20 cellular contexts compared by ENCODE assay signal in the genomic region with DNA sequence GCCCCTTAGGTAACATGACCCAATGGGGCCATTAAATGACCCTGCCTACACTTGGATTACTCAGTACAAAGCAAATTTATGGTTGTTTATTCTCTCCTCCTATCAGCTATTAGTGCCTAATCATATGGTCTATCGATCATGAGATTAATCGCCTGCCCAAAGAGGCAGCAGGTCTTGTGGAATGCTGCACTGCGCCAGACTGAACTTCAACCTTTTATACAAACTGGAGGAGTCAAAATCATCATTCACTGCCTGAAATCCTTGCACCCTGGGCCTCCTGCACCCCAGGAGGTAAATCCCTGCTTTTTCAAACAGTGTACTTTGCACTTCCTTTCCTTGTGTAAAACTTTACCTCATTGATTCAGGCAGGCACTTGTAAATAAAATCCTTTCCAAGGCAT.
DNase-seq lines count a peak whose midpoint lies in the region; ATAC-seq, FAIRE-seq and TF ChIP-seq lines count a peak whose summit lies in the region.
"Had no signal": no experiment of that assay in that cellular context is flagged by ENCODE, and none has a peak within 500 bp of the region (broad histone marks: within the 10 kb centered on the region; RNA-seq: fewer than 3 reads in every experiment).

No MANE protein-coding gene starts in this region.

- H3K4me3 ChIP-seq in body of pancreas (no peak overlapping the region), mesenchymal stem cell (ENCODE audit: insufficient read depth in 1 of 2, low read depth in 1 of 2, low read length in 2 of 2) (no peak overlapping the region), small intestine (ENCODE audit: low read depth in 1 of 2, low read length in 2 of 2) (no peak overlapping the region)
- H3K4me3 ChIP-seq: colonic mucosa had no signal

- no peaks in the 10 kb centered on the region for H3K9me3 ChIP-seq in body of pancreas
- no peaks in the 10 kb centered on the region for H3K9me3 ChIP-seq in mesenchymal stem cell (ENCODE audit: control insufficient read depth, low read length)
- H3K9me3 ChIP-seq in small intestine (ENCODE audit: control insufficient read depth, low read depth): no peaks in the 10 kb centered on the region
- H3K9me3 ChIP-seq: colonic mucosa had no signal

- H3K27me3 ChIP-seq in body of pancreas (no peaks in the 10 kb centered on the region), mesenchymal stem cell (ENCODE audit: control insufficient read depth in 1 of 2, insufficient read depth in 1 of 2, low read length in 2 of 2) (no peaks in the 10 kb centered on the region), small intestine (ENCODE audit: control insufficient read depth in 2 of 2, insufficient read depth in 2 of 2, low read length in 2 of 2) (no peaks in the 10 kb centered on the region)
- H3K27me3 ChIP-seq: colonic mucosa had no signal

- H3K14ac ChIP-seq in mesenchymal stem cell (ENCODE audit: low read length in 2 of 2): no peak overlapping the region

- H2BK15ac ChIP-seq in mesenchymal stem cell (ENCODE audit: low read depth, poor library complexity, severe bottlenecking): no peak overlapping the region

- no peak for TF ChIP-seq POLR2A in body of pancreas (IDR thresholded peaks at IDR 0.05)

- H3K9me3 Mint-ChIP-seq in stimulated activated memory B cell treated with anti-CD40 and anti-IgM and Interleukin-4, amounts not matched to agents 10 μg/mL and 1 μg/mL and 100 μg/mL, for 72 hours: no peaks in the 10 kb centered on the region
- H3K9me3 Mint-ChIP-seq: activated naive CD4-positive, alpha-beta T cell treated with anti-CD3 and anti-CD28 coated beads, Interleukin-2, amount 50 U/mL, for 72 hours; activated T-helper 1 cell treated with anti-CD3 and anti-CD28 coated beads, Interleukin-12 subunit alpha, Interleukin-12 subunit beta, Interleukin-2, Interleukin-4 antibody, amounts not matched to agents 30 ng/mL and 10 ng/mL and 1 ng/mL, durations not matched to agents 14 hours and 24 hours and 36 hours; stimulated activated naive CD8-positive, alpha-beta T cell treated with anti-CD3 and anti-CD28 coated beads, Interleukin-15, Interleukin-2, amounts not matched to agents 100 ng/mL and 50 ng/mL, for 24 hours had no signal

- ATAC-seq in body of pancreas (peak; percentile 68), GM19023 (IDR thresholded peaks at IDR 0.05; ENCODE audit: unreplicated experiment) (no peak)
- no peak for ATAC-seq in activated CD4-positive, CD25-positive, alpha-beta regulatory T cell treated with anti-CD3 and anti-CD28 coated beads, Interleukin-2, amount 50 U/mL, for 24 hours
- no peak for ATAC-seq in stimulated activated memory B cell treated with anti-CD40 and anti-IgM and Interleukin-4, amounts not matched to agents 10 μg/mL and 1 μg/mL and 100 μg/mL, for 72 hours
- ATAC-seq: activated naive CD4-positive, alpha-beta T cell treated with anti-CD3 and anti-CD28 coated beads, Interleukin-2, amount 50 U/mL, for 72 hours had no signal

- H2AK5ac ChIP-seq in mesenchymal stem cell (ENCODE audit: low read length, severe bottlenecking): no peak overlapping the region

- no peak overlapping the region for H3K4me3 Mint-ChIP-seq in stimulated activated memory B cell treated with anti-CD40 and anti-IgM and Interleukin-4, amounts not matched to agents 10 μg/mL and 1 μg/mL and 100 μg/mL, for 72 hours
- H3K4me3 Mint-ChIP-seq: activated T-helper 1 cell treated with anti-CD3 and anti-CD28 coated beads, Interleukin-12 subunit alpha, Interleukin-12 subunit beta, Interleukin-2, Interleukin-4 antibody, amounts not matched to agents 30 ng/mL and 10 ng/mL and 1 ng/mL, durations not matched to agents 14 hours and 24 hours and 36 hours; stimulated activated naive CD8-positive, alpha-beta T cell treated with anti-CD3 and anti-CD28 coated beads, Interleukin-15, Interleukin-2, amounts not matched to agents 100 ng/mL and 50 ng/mL, for 24 hours had no signal

- H4K8ac ChIP-seq in mesenchymal stem cell (ENCODE audit: low read length): no peak overlapping the region

- H3K4me1 Mint-ChIP-seq in stimulated activated memory B cell treated with anti-CD40 and anti-IgM and Interleukin-4, amounts not matched to agents 10 μg/mL and 1 μg/mL and 100 μg/mL, for 72 hours: no peaks in the 10 kb centered on the region

- intact Hi-C loops in body of pancreas (cut with DNase I): no loop called here

- H3K36me3 Mint-ChIP-seq in stimulated activated memory B cell treated with anti-CD40 and anti-IgM and Interleukin-4, amounts not matched to agents 10 μg/mL and 1 μg/mL and 100 μg/mL, for 72 hours: no peaks in the 10 kb centered on the region
- H3K36me3 Mint-ChIP-seq: activated naive CD4-positive, alpha-beta T cell treated with anti-CD3 and anti-CD28 coated beads, Interleukin-2, amount 50 U/mL, for 72 hours had no signal

- TF ChIP-seq CTCF in body of pancreas (IDR thresholded peaks at IDR 0.05): no peak

- no peak overlapping the region for H2BK12ac ChIP-seq in mesenchymal stem cell (ENCODE audit: low read length in 2 of 2)

- DNase-seq in Caki2 (ENCODE audit: low read depth) (peak; percentile 49), body of pancreas (peak in 1 of 4 donors; percentile 22), mesenchymal stem cell (no peak), small intestine (peak; percentile 68), globus pallidus (ENCODE audit: low spot score) (no peak)
- DNase-seq: ACHN; activated CD4-positive, alpha-beta T cell treated with anti-CD3 and anti-CD28 coated beads for 1 hour; C1 segment of cervical spinal cord; colonic mucosa; left ventricle myocardium superior; NCI-H1436 treated with DMSO at 0.1 percent for 48 hours; Right ventricle myocardium superior had no signal

- no peak overlapping the region for H2AFZ ChIP-seq in mesenchymal stem cell (ENCODE audit: low read depth, low read length)

- no peaks in the 10 kb centered on the region for H3K79me1 ChIP-seq in mesenchymal stem cell (replicated peaks; ENCODE audit: low read length, poor library complexity, severe bottlenecking)

- H3K27me3 Mint-ChIP-seq in stimulated activated memory B cell treated with anti-CD40 and anti-IgM and Interleukin-4, amounts not matched to agents 10 μg/mL and 1 μg/mL and 100 μg/mL, for 72 hours: peaks cover 10% of the 10 kb centered on the region
- H3K27me3 Mint-ChIP-seq: stimulated activated naive CD8-positive, alpha-beta T cell treated with anti-CD3 and anti-CD28 coated beads, Interleukin-15, Interleukin-2, amounts not matched to agents 100 ng/mL and 50 ng/mL, for 24 hours had no signal

- no peak overlapping the region for H4K91ac ChIP-seq in mesenchymal stem cell (ENCODE audit: low read length)

- H2BK120ac ChIP-seq in mesenchymal stem cell (ENCODE audit: low read depth, low read length): no peak overlapping the region

- no peak overlapping the region for H3K23ac ChIP-seq in mesenchymal stem cell (ENCODE audit: low read length in 2 of 2)

- FAIRE-seq in small intestine (lab: Jason Lieb, UNC): no peak
- FAIRE-seq: G401.6 had no signal

- H3K4me2 ChIP-seq in mesenchymal stem cell (ENCODE audit: low read length, poor library complexity, severe bottlenecking): peak overlapping the region; percentile 21

- H3K18ac ChIP-seq in mesenchymal stem cell (ENCODE audit: low read depth in 1 of 2, low read length in 2 of 2): peak overlapping the region; percentile 14 to 48

- no peak overlapping the region for H3K4ac ChIP-seq in mesenchymal stem cell (ENCODE audit: low read depth in 1 of 2, low read length in 2 of 2)

- H3K27ac ChIP-seq in body of pancreas (peak overlapping the region in 3 of 4 donors; percentile 33 to 76 (median 64)), mesenchymal stem cell (ENCODE audit: low read length, poor library complexity, severe bottlenecking) (no peak overlapping the region), small intestine (ENCODE audit: low read depth in 1 of 2, low read length in 1 of 2) (no peak overlapping the region)
- H3K27ac ChIP-seq: HL-60 had no signal

- H2BK5ac ChIP-seq in mesenchymal stem cell (ENCODE audit: low read depth, low read length, poor library complexity, severe bottlenecking): no peak overlapping the region

- H3K36me3 ChIP-seq in body of pancreas (replicated peaks in 1 of 2; ENCODE audit: insufficient read depth in 1 of 2, low read depth in 2 of 2) (no peaks in the 10 kb centered on the region), mesenchymal stem cell (ENCODE audit: control insufficient read depth in 1 of 2, insufficient read depth in 2 of 2, low read depth in 1 of 2, low read length in 2 of 2) (no peaks in the 10 kb centered on the region), small intestine (ENCODE audit: control insufficient read depth in 2 of 2, insufficient read depth in 2 of 2, low read length in 2 of 2) (no peaks in the 10 kb centered on the region)
- H3K36me3 ChIP-seq: colonic mucosa had no signal

- H3K9ac ChIP-seq in mesenchymal stem cell (ENCODE audit: low read length): no peak overlapping the region

- in situ Hi-C loops in Caki2 (cut with HindIII; ENCODE audit: low pct_unique_long_range_greater_than_20kb, low sequenced_read_pairs): no loop called here

- 38 to 41% methylated on average over 3 of the region's 3 CpGs for WGBS in body of pancreas, 2 donors
- WGBS in mesenchymal stem cell: 78% methylated on average over 3 of the region's 3 CpGs
- 16 to 56% (median 55%) methylated on average over 3 of the region's 3 CpGs for WGBS in small intestine, 3 donors

- H3K4me1 ChIP-seq in body of pancreas (peaks cover 48% of the 10 kb centered on the region), mesenchymal stem cell (ENCODE audit: control insufficient read depth, insufficient read depth, low read depth, low read length) (peaks cover 3% of the 10 kb centered on the region), small intestine (ENCODE audit: control insufficient read depth in 2 of 2, insufficient read depth in 1 of 2, low read depth in 1 of 2, low read length in 1 of 2) (peaks cover 9 to 14% of the 10 kb centered on the region in 2 donors)
- H3K4me1 ChIP-seq: colonic mucosa had no signal

- no peak overlapping the region for H3K27ac Mint-ChIP-seq in stimulated activated memory B cell treated with anti-CD40 and anti-IgM and Interleukin-4, amounts not matched to agents 10 μg/mL and 1 μg/mL and 100 μg/mL, for 72 hours
- H3K27ac Mint-ChIP-seq: activated naive CD4-positive, alpha-beta T cell treated with anti-CD3 and anti-CD28 coated beads, Interleukin-2, amount 50 U/mL, for 72 hours; activated T-helper 1 cell treated with anti-CD3 and anti-CD28 coated beads, Interleukin-12 subunit alpha, Interleukin-12 subunit beta, Interleukin-2, Interleukin-4 antibody, amounts not matched to agents 30 ng/mL and 10 ng/mL and 1 ng/mL, durations not matched to agents 14 hours and 24 hours and 36 hours; stimulated activated naive CD8-positive, alpha-beta T cell treated with anti-CD3 and anti-CD28 coated beads, Interleukin-15, Interleukin-2, amounts not matched to agents 100 ng/mL and 50 ng/mL, for 24 hours had no signal

Comparison
In these comparisons a context has a peak if more than half of its experiments do, and no peak if none do; other contexts are left out.
1. DNase-seq: peak in Caki2 (single experiment) and small intestine (single experiment); none in mesenchymal stem cell (single experiment) and globus pallidus (single experiment).
2. H3K27ac ChIP-seq: peak in body of pancreas (3 of 4); none in mesenchymal stem cell (single experiment) and small intestine (0 of 2).